Comparison of ENCODE assay signal across 8 cellular contexts in genomic region chr7:65080799-65081651, GRCh38.
DNase-seq lines count a peak whose midpoint lies in the region; ATAC-seq, FAIRE-seq and TF ChIP-seq lines count a peak whose summit lies in the region.
"Not testable (repeated sequence)": the region's sequence is repeated elsewhere in the genome, so short reads cannot be mapped to it uniquely, and the experiment has no call there.

No MANE protein-coding gene starts in this region.

- peak; percentile 51 for FAIRE-seq in A204.1 (lab: Jason Lieb, UNC)

- not testable (repeated sequence) for H3K4me1 ChIP-seq in breast epithelium; iPS-20b (ENCODE audit: insufficient read depth, low read length); skeletal muscle satellite cell (ENCODE audit: control insufficient read depth, insufficient read depth, low read length)

- intact Hi-C loops in breast epithelium (cut with DNase I; ENCODE audit: low total_unique reads): not testable (repeated sequence)

- H3K4me3 ChIP-seq in WI38 (ENCODE audit: low read depth, low read length) (peak overlapping the region; percentile 66), breast epithelium (peak overlapping the region; percentile 56 to 91 (median 77)), iPS-20b (ENCODE audit: low read length) (peak overlapping the region; percentile 84), skeletal muscle satellite cell (ENCODE audit: low read length) (peak overlapping the region; percentile 94)

- peak overlapping the region; percentile 77 for H3K4me2 ChIP-seq in skeletal muscle satellite cell (ENCODE audit: low read length)

- peak overlapping the region; percentile 90 to 93 for H3K27ac ChIP-seq in breast epithelium
- H3K27ac ChIP-seq in iPS-20b (ENCODE audit: low read length): not testable (repeated sequence)

- H3K36me3 ChIP-seq in breast epithelium; iPS-20b (ENCODE audit: insufficient read depth, low read depth, low read length); skeletal muscle satellite cell (ENCODE audit: insufficient read depth, low read length): not testable (repeated sequence)

- peak; percentile 31 for TF ChIP-seq POLR2A in breast epithelium (IDR thresholded peaks at IDR 0.05)

- not testable (repeated sequence) for H3K27me3 ChIP-seq in breast epithelium; iPS-20b (ENCODE audit: insufficient read depth, low read length); skeletal muscle satellite cell (ENCODE audit: control insufficient read depth, insufficient read depth, low read length)

- DNase-seq in NCI-H2081 treated with DMSO at 0.1 percent for 48 hours (lab: John Stamatoyannopoulos, UW) (peak; percentile 67), breast epithelium (ENCODE audit: low spot score in 2 of 2) (peak; percentile 96 to 97)

- peak overlapping the region; percentile 79 for H3K9ac ChIP-seq in iPS-20b (ENCODE audit: low read depth, low read length)
- H3K9ac ChIP-seq in skeletal muscle satellite cell (ENCODE audit: low read depth, low read length): peak overlapping the region; percentile 84

- TF ChIP-seq CTCF in WI38 (IDR thresholded peaks at IDR 0.05; ENCODE audit: low read depth, low read length); breast epithelium (IDR thresholded peaks at IDR 0.05): not testable (repeated sequence)

- ATAC-seq in GM18519 (IDR thresholded peaks at IDR 0.05; ENCODE audit: low FRiP score, unreplicated experiment): peak; percentile 97
- peak; percentile 100 for ATAC-seq in HG03025 (IDR thresholded peaks at IDR 0.05; ENCODE audit: low FRiP score, unreplicated experiment)

- H3K9me3 ChIP-seq in breast epithelium; iPS-20b (ENCODE audit: insufficient read depth, low read depth, low read length); skeletal muscle satellite cell (replicated peaks; ENCODE audit: low read length): not testable (repeated sequence)
